Comparison of ENCODE assay signal across 23 cellular contexts in genomic region chr6:160128879-160129516, GRCh38. TPM values are rescaled to one million over a fixed set of nuclear protein-coding genes. Genes with fewer than 3 reads are reported as not detected.
DNase-seq lines count a peak whose midpoint lies in the region; ATAC-seq and TF ChIP-seq lines count a peak whose summit lies in the region.
"Had no signal": no experiment of that assay in that cellular context is flagged by ENCODE, and none has a peak within 500 bp of the region (broad histone marks: within the 10 kb centered on the region; RNA-seq: fewer than 3 reads in every experiment).

No MANE protein-coding gene starts in this region.

- no peak overlapping the region for H4K8ac ChIP-seq in H9 (replicated peaks; ENCODE audit: insufficient read length, low read depth, low read length)

- no peak overlapping the region for H2BK20ac ChIP-seq in H9 (ENCODE audit: low read depth, low read length, poor library complexity, severe bottlenecking)

- H3K27ac Mint-ChIP-seq in H9 (no peak overlapping the region), endodermal cell (no peak overlapping the region), osteocyte (ENCODE audit: unreplicated experiment) (no peak overlapping the region)
- H3K27ac Mint-ChIP-seq: IgD-negative memory B cell had no signal

- no peak overlapping the region for H3K18ac ChIP-seq in H9 (ENCODE audit: insufficient read length, low read depth, low read length)

- no peak for DNase-seq in H9
- peak; percentile 8 for DNase-seq in HuH-7.5 (ENCODE audit: low spot score)
- peak; percentile 13 for DNase-seq in endodermal cell
- DNase-seq in osteocyte (ENCODE audit: extremely low spot score, unreplicated experiment): peak; percentile 44
- DNase-seq in NCI-H1417 treated with DMSO at 0.1 percent for 48 hours (lab: John Stamatoyannopoulos, UW): no peak
- DNase-seq: CD4-positive, CD25-positive, alpha-beta regulatory T cell; EL; GF-D8; HCEC 1CT; Karpas-422; MV-4-11; NCI-H1105 treated with DMSO at 0.1 percent for 48 hours; NCI-H1694 treated with DMSO at 0.1 percent for 48 hours; NCI-H2081 treated with DMSO at 0.1 percent for 48 hours; NCI-H2171 treated with DMSO at 0.1 percent for 48 hours; NCI-H446; NCI-H526; PC-3; Right ventricle myocardium superior had no signal

- no peak overlapping the region for H2AFZ ChIP-seq in H9 (ENCODE audit: low read length)

- ATAC-seq in GM21737 (IDR thresholded peaks at IDR 0.05; ENCODE audit: unreplicated experiment): no peak
- no peak for ATAC-seq in HG02852 (IDR thresholded peaks at IDR 0.05; ENCODE audit: unreplicated experiment)
- ATAC-seq: PC-3 had no signal

- TF ChIP-seq CTCF in H9 (conservative IDR thresholded peaks at IDR 0.05) (no peak), endodermal cell (conservative IDR thresholded peaks at IDR 0.05) (no peak), osteocyte (IDR thresholded peaks at IDR 0.05) (no peak)

- no peak overlapping the region for H2AK5ac ChIP-seq in H9 (ENCODE audit: insufficient read length, low read length)

- peaks cover 4 to 7% (median 7%) of the 10 kb centered on the region in 3 experiments; a peak in 3 of 7 replicates for H3K36me3 Mint-ChIP-seq in H9 (ENCODE audit: insufficient read depth in 1 of 3, low read depth in 3 of 3)
- H3K36me3 Mint-ChIP-seq in endodermal cell (ENCODE audit: low read depth): peaks cover 6% of the 10 kb centered on the region
- H3K36me3 Mint-ChIP-seq in osteocyte (ENCODE audit: unreplicated experiment): peaks cover 8% of the 10 kb centered on the region
- H3K36me3 Mint-ChIP-seq: CD4-positive, CD25-positive, alpha-beta regulatory T cell had no signal

- no peak overlapping the region for H3T11ph ChIP-seq in H9 (ENCODE audit: low read length)

- H2BK120ac ChIP-seq in H9 (ENCODE audit: low read depth, low read length, poor library complexity, severe bottlenecking): no peak overlapping the region

- no peaks in the 10 kb centered on the region for H4K20me1 ChIP-seq in H9 (ENCODE audit: control insufficient read depth, insufficient read depth, insufficient read length)

- H3K27ac ChIP-seq in H9 (ENCODE audit: insufficient read length, low read depth, low read length) (no peak overlapping the region), endodermal cell (ENCODE audit: low read depth, low read length) (no peak overlapping the region)

- no peaks in the 10 kb centered on the region for H3K36me3 ChIP-seq in endodermal cell (ENCODE audit: control insufficient read depth, insufficient read depth, low read length)

- H3K79me2 ChIP-seq in H9 (ENCODE audit: insufficient read depth, low read length): no peaks in the 10 kb centered on the region

- no peaks in the 10 kb centered on the region for H3K23me2 ChIP-seq in H9 (ENCODE audit: insufficient read length, low read depth, low read length, poor library complexity, severe bottlenecking)

- H2BK5ac ChIP-seq in H9 (ENCODE audit: insufficient read length, low read length): no peak overlapping the region

- peaks cover 21 to 33% of the 10 kb centered on the region in 2 experiments for H3K4me1 Mint-ChIP-seq in H9
- H3K4me1 Mint-ChIP-seq in endodermal cell: peaks cover 16% of the 10 kb centered on the region
- peaks cover 9% of the 10 kb centered on the region for H3K4me1 Mint-ChIP-seq in osteocyte (ENCODE audit: unreplicated experiment)
- H3K4me1 Mint-ChIP-seq: CD4-positive, CD25-positive, alpha-beta regulatory T cell had no signal

- H3K4me1 ChIP-seq in H9 (ENCODE audit: insufficient read depth, low read length): peaks cover 6% of the 10 kb centered on the region; the same call in 1 of the 2 replicates
- peaks cover 9% of the 10 kb centered on the region for H3K4me1 ChIP-seq in endodermal cell (ENCODE audit: control insufficient read depth, insufficient read depth, low read length)

- no peaks in the 10 kb centered on the region for H3K27me3 ChIP-seq in H9 (ENCODE audit: insufficient read depth, low read length)
- H3K27me3 ChIP-seq in endodermal cell (ENCODE audit: control insufficient read depth, insufficient read depth, low read length, poor library complexity, severe bottlenecking): peaks cover 8% of the 10 kb centered on the region

- no peak overlapping the region for H3K4me3 ChIP-seq in endodermal cell (ENCODE audit: low read length)

- no peak overlapping the region for H4K5ac ChIP-seq in H9 (ENCODE audit: insufficient read length, low read depth, low read length)

- H3K9me3 Mint-ChIP-seq in H9: peaks cover 3 to 8% of the 10 kb centered on the region in 2 experiments; a peak in 2 of 5 replicates
- H3K9me3 Mint-ChIP-seq in endodermal cell: no peaks in the 10 kb centered on the region
- no peaks in the 10 kb centered on the region for H3K9me3 Mint-ChIP-seq in osteocyte (ENCODE audit: unreplicated experiment)
- H3K9me3 Mint-ChIP-seq: IgD-negative memory B cell had no signal

- H3K4me2 ChIP-seq in H9 (ENCODE audit: insufficient read depth, insufficient read length, low read length): no peak overlapping the region

- H3K9ac ChIP-seq in H9 (ENCODE audit: extremely low read depth, insufficient read length, low read length): no peak overlapping the region
- no peak overlapping the region for H3K9ac ChIP-seq in endodermal cell (ENCODE audit: extremely low read depth, low read length, poor library complexity, severe bottlenecking)

- no CpG with 5 or more reads among the region's 6 CpGs for WGBS in H9 (ENCODE audit: extremely low coverage, insufficient read length, low lambda C conversion rate)
- 89% methylated on average over 6 of the region's 6 CpGs; no CpG with 5 or more reads in 1 of the 2 experiments for WGBS in endodermal cell (ENCODE audit: insufficient coverage in 1 of 2, insufficient read length in 1 of 2), 2 experiments

- H3K27me3 Mint-ChIP-seq in H9 (ENCODE audit: low read depth) (peaks cover 13% of the 10 kb centered on the region), endodermal cell (ENCODE audit: insufficient read depth) (peaks cover 54% of the 10 kb centered on the region), osteocyte (ENCODE audit: unreplicated experiment) (no peaks in the 10 kb centered on the region)
- H3K27me3 Mint-ChIP-seq: CD4-positive, CD25-positive, alpha-beta regulatory T cell; IgD-negative memory B cell had no signal

- H2BK12ac ChIP-seq in H9 (ENCODE audit: insufficient read length, low read depth, low read length): no peak overlapping the region

- H3K56ac ChIP-seq in H9 (ENCODE audit: insufficient read length, low read depth, low read length): no peak overlapping the region

- no peaks in the 10 kb centered on the region for H3K9me3 ChIP-seq in H9 (ENCODE audit: control insufficient read depth, low read depth, low read length)
- no peaks in the 10 kb centered on the region for H3K9me3 ChIP-seq in endodermal cell (ENCODE audit: control insufficient read depth, low read length)

- H2BK15ac ChIP-seq in H9 (ENCODE audit: low read depth, low read length): no peak overlapping the region

- H3K4me3 Mint-ChIP-seq in H9: no peak overlapping the region; a peak in 1 of 5 replicates
- H3K4me3 Mint-ChIP-seq in endodermal cell: no peak overlapping the region
- no peak overlapping the region for H3K4me3 Mint-ChIP-seq in osteocyte (ENCODE audit: unreplicated experiment)
- H3K4me3 Mint-ChIP-seq: CD4-positive, CD25-positive, alpha-beta regulatory T cell had no signal

- peak overlapping the region; percentile 36; the same call in 1 of the 2 replicates for H3K14ac ChIP-seq in H9 (ENCODE audit: insufficient read depth, low read length)

- no peaks in the 10 kb centered on the region for H3K79me1 ChIP-seq in H9 (ENCODE audit: insufficient read depth, low read depth, low read length, poor library complexity, severe bottlenecking)

- no peak overlapping the region for H3K23ac ChIP-seq in H9 (ENCODE audit: insufficient read length, low read depth, low read length)

- H3K4ac ChIP-seq in H9 (ENCODE audit: low read depth, low read length): no peak overlapping the region

- no peak overlapping the region for H4K91ac ChIP-seq in H9 (ENCODE audit: insufficient read length, low read depth, low read length)

RNA-seq across cellular contexts. Expression of gene SLC22A1, which starts 7.4 kb away (rescaled TPM):
- total RNA-seq in H9 (2021) (0.39 and 0.50 TPM in 2 replicates), endodermal cell (1 to 10 TPM in 1 of 2 donors, not detected in 1; 1.0 TPM), osteocyte (1.0 and 1.5 TPM in 2 replicates)
- not detected for polyA plus RNA-seq in endodermal cell (2013, experiment 1 of 2)
- 0.17 TPM for polyA plus RNA-seq in endodermal cell (2013, experiment 2 of 2)
- total RNA-seq: M059J had no signal
- polyA plus RNA-seq: CD4-positive, CD25-positive, alpha-beta regulatory T cell had no signal

Comparison
In these comparisons a context has a peak if more than half of its experiments do, and no peak if none do; other contexts are left out.
1. DNase-seq: peak in HuH-7.5 (single experiment), endodermal cell (single experiment) and osteocyte (single experiment); none in H9 (single experiment) and NCI-H1417 treated with DMSO at 0.1 percent for 48 hours (single experiment).